8 cellular contexts compared by ENCODE assay signal in the genomic region with DNA sequence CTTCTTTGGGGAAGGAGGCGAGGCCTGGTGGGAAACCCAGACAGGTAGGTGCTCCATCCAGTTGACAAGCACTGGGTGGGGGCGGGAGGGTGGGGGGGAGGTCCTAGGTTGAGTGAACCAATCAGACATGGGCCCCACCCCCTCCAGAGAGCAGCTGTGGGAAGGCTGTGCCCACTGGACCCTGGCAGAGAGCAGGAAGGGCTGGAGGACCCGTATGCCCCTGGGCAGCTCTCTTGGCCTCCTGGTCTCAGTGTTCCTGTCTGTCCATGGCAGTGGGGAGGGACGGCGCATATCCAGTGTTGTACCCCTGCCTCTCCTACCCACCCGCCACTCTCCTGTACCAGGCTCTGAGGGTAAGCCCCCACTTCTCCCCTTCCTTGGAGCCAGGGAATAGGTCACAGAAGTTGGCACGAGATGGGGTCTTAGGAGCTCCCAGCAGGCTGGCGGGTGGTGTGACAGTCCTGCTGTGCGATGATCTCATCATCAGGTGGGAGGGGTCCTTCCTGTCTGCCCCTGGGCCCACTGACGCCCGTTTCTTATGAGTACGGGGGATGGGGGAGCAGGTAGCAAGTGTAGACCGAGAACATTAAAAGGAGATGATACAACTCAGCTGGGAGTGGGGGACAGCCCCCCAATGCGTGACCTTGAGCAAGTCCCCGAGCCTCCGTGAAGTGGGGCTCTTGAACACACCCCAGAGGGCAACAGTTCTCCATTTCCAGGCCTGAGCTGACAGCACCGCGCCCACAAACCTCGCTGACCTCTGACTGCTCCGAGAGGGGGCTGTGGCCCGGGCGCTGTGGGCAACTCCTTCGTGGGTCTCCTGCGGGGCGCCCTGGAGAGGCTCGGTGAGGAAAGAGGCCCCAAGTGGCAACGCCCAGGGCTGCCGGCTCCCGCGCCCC. TPM values are rescaled to one million over a fixed set of nuclear protein-coding genes. Genes with fewer than 3 reads are reported as not detected.
DNase-seq lines count a peak whose midpoint lies in the region; ATAC-seq and TF ChIP-seq lines count a peak whose summit lies in the region.

No MANE protein-coding gene starts in this region.

- H3K27ac ChIP-seq in CD4-positive, CD25-positive, alpha-beta regulatory T cell (ENCODE audit: insufficient read depth, low read length, poor library complexity, severe bottlenecking): peak overlapping the region; percentile 77
- no peak overlapping the region for H3K27ac ChIP-seq in KMS-11

- no peak for ATAC-seq in CD4-positive, CD25-positive, alpha-beta regulatory T cell (ENCODE audit: low read depth in 2 of 2)
- ATAC-seq in HG03135 (IDR thresholded peaks at IDR 0.05; ENCODE audit: unreplicated experiment): no peak
- ATAC-seq in HG03571 (IDR thresholded peaks at IDR 0.05; ENCODE audit: unreplicated experiment): no peak

- peak overlapping the region; percentile 25; the same call in 1 of the 2 replicates for H3K4me2 ChIP-seq in KMS-11

- H3K4me3 ChIP-seq in CD4-positive, CD25-positive, alpha-beta regulatory T cell (ENCODE audit: low read depth, low read length): no peak overlapping the region
- H3K4me3 ChIP-seq in KMS-11 (IDR thresholded peaks at IDR 0.05; ENCODE audit: insufficient read depth, low read depth, low read length) (no peak overlapping the region), neuron (ENCODE audit: low read length) (no peak overlapping the region)

- no peak overlapping the region for H2AFZ ChIP-seq in KMS-11 (ENCODE audit: low read depth)
- peak overlapping the region; percentile 82 for H2AFZ ChIP-seq in neuron (ENCODE audit: low read depth, low read length)

- DNase-seq in CD4-positive, CD25-positive, alpha-beta regulatory T cell: peak in 1 of 3 donors; percentile 28
- DNase-seq in NCI-H128 (lab: John Stamatoyannopoulos, UW; ENCODE audit: unreplicated experiment) (no peak), amniotic stem cell (lab: John Stamatoyannopoulos, UW) (no peak)

- no peaks in the 10 kb centered on the region for H3K9me3 Mint-ChIP-seq in CD4-positive, CD25-positive, alpha-beta regulatory T cell
- H3K9me3 Mint-ChIP-seq in brain: peaks cover 0 to 5% (median 0%) of the 10 kb centered on the region in 5 experiments

- no peak overlapping the region for H3K9ac ChIP-seq in KMS-11

- no peaks in the 10 kb centered on the region for H4K20me1 ChIP-seq in KMS-11 (ENCODE audit: insufficient read depth)

- H3K79me2 ChIP-seq in KMS-11 (ENCODE audit: insufficient read depth, low read depth): no peaks in the 10 kb centered on the region

- peaks cover 6% of the 10 kb centered on the region for H3K27me3 Mint-ChIP-seq in CD4-positive, CD25-positive, alpha-beta regulatory T cell
- peaks cover 30% of the 10 kb centered on the region for H3K27me3 Mint-ChIP-seq in brain

- no peaks in the 10 kb centered on the region for H3K27me3 ChIP-seq in CD4-positive, CD25-positive, alpha-beta regulatory T cell (ENCODE audit: control insufficient read depth, insufficient read depth, low read length)
- H3K27me3 ChIP-seq in KMS-11 (ENCODE audit: insufficient read depth, low read depth): peaks cover 80% of the 10 kb centered on the region
- H3K27me3 ChIP-seq in neuron (ENCODE audit: insufficient read depth, low read length): peaks cover 29% of the 10 kb centered on the region

- no peaks in the 10 kb centered on the region for H3K36me3 Mint-ChIP-seq in CD4-positive, CD25-positive, alpha-beta regulatory T cell
- H3K36me3 Mint-ChIP-seq in brain: no peaks in the 10 kb centered on the region

- TF ChIP-seq CTCF in KMS-11 (conservative IDR thresholded peaks at IDR 0.05; ENCODE audit: low read depth, low read length) (no peak), brain (conservative IDR thresholded peaks at IDR 0.05) (no peak)

- H3K27ac Mint-ChIP-seq in CD4-positive, CD25-positive, alpha-beta regulatory T cell: peak overlapping the region in 2 of 3 donors; percentile 80 to 86
- H3K27ac Mint-ChIP-seq in brain: peak overlapping the region in 1 of 5 experiments; percentile 21

- H3K9me3 ChIP-seq in CD4-positive, CD25-positive, alpha-beta regulatory T cell (ENCODE audit: control insufficient read depth in 2 of 2, low read length in 2 of 2): no peaks in the 10 kb centered on the region
- no peaks in the 10 kb centered on the region for H3K9me3 ChIP-seq in neuron (ENCODE audit: low read length)

- H3K4me3 Mint-ChIP-seq in CD4-positive, CD25-positive, alpha-beta regulatory T cell: peak overlapping the region; percentile 87 to 96 (median 93)
- H3K4me3 Mint-ChIP-seq in brain: peak overlapping the region; percentile 78 to 85 (median 79)

- no peaks in the 10 kb centered on the region for H3K36me3 ChIP-seq in CD4-positive, CD25-positive, alpha-beta regulatory T cell (ENCODE audit: control insufficient read depth, insufficient read depth, low read length)
- H3K36me3 ChIP-seq in KMS-11 (ENCODE audit: insufficient read depth): no peaks in the 10 kb centered on the region
- H3K36me3 ChIP-seq in neuron (ENCODE audit: insufficient read depth, low read length): no peaks in the 10 kb centered on the region

- H3K4me1 Mint-ChIP-seq in CD4-positive, CD25-positive, alpha-beta regulatory T cell: peaks cover 2 to 19% (median 11%) of the 10 kb centered on the region in 4 donors
- peaks cover 45% of the 10 kb centered on the region for H3K4me1 Mint-ChIP-seq in brain

- H3K4me1 ChIP-seq in CD4-positive, CD25-positive, alpha-beta regulatory T cell (ENCODE audit: control insufficient read depth, insufficient read depth, low read length, poor library complexity, severe bottlenecking): peaks cover 29% of the 10 kb centered on the region
- H3K4me1 ChIP-seq in KMS-11 (ENCODE audit: low read depth, poor library complexity, severe bottlenecking) (no peaks in the 10 kb centered on the region), neuron (ENCODE audit: insufficient read depth, low read length) (peaks cover 23% of the 10 kb centered on the region)

RNA-seq across cellular contexts. Expression of gene ZFPM1, which starts 1.2 kb away (rescaled TPM):
- total RNA-seq in CD4-positive, CD25-positive, alpha-beta regulatory T cell: 30.2 TPM
- under 1 TPM; 0.07 to 0.41 (median 0.13) TPM for polyA plus RNA-seq in CD4-positive, CD25-positive, alpha-beta regulatory T cell
- 9.8 TPM for polyA plus RNA-seq in brain (ENCODE audit: insufficient read depth, low read depth, low replicate concordance)
